ENCODE assay signal across 1 cellular context in the genomic region with DNA sequence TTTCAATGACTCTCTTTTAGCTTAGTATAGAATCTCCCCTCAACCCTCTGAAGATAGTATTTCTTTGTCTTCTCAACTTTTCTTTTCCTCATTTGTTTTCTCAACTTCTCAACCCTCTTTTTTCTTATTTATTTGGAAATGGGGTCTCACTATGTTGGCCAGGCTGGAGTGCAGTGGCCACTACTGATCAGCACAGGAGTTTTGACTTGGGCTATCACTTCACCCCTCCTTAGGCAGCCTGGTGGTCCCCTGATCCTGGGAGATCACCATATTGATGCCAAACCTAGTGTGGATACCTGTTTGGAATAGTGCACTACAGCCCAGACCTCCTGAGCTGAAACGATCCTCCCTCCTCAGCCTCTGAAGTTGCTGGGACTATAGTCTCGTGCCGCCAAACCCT.
TF ChIP-seq lines count a peak whose summit lies in the region.

No MANE protein-coding gene starts in this region.

TF ChIP-seq in GM12878, 131 proteins besides CTCF, POLR2A, EP300 and RAD21 (continued from another document):
- TF ChIP-seq, protein P1, sequence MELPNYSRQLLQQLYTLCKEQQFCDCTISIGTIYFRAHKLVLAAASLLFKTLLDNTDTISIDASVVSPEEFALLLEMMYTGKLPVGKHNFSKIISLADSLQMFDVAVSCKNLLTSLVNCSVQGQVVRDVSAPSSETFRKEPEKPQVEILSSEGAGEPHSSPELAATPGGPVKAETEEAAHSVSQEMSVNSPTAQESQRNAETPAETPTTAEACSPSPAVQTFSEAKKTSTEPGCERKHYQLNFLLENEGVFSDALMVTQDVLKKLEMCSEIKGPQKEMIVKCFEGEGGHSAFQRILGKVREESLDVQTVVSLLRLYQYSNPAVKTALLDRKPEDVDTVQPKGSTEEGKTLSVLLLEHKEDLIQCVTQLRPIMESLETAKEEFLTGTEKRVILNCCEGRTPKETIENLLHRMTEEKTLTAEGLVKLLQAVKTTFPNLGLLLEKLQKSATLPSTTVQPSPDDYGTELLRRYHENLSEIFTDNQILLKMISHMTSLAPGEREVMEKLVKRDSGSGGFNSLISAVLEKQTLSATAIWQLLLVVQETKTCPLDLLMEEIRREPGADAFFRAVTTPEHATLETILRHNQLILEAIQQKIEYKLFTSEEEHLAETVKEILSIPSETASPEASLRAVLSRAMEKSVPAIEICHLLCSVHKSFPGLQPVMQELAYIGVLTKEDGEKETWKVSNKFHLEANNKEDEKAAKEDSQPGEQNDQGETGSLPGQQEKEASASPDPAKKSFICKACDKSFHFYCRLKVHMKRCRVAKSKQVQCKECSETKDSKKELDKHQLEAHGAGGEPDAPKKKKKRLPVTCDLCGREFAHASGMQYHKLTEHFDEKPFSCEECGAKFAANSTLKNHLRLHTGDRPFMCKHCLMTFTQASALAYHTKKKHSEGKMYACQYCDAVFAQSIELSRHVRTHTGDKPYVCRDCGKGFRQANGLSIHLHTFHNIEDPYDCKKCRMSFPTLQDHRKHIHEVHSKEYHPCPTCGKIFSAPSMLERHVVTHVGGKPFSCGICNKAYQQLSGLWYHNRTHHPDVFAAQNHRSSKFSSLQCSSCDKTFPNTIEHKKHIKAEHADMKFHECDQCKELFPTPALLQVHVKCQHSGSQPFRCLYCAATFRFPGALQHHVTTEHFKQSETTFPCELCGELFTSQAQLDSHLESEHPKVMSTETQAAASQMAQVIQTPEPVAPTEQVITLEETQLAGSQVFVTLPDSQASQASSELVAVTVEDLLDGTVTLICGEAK (IDR thresholded peaks at IDR 0.05; ENCODE audit: borderline replicate concordance): no peak
- TF ChIP-seq, protein P2, sequence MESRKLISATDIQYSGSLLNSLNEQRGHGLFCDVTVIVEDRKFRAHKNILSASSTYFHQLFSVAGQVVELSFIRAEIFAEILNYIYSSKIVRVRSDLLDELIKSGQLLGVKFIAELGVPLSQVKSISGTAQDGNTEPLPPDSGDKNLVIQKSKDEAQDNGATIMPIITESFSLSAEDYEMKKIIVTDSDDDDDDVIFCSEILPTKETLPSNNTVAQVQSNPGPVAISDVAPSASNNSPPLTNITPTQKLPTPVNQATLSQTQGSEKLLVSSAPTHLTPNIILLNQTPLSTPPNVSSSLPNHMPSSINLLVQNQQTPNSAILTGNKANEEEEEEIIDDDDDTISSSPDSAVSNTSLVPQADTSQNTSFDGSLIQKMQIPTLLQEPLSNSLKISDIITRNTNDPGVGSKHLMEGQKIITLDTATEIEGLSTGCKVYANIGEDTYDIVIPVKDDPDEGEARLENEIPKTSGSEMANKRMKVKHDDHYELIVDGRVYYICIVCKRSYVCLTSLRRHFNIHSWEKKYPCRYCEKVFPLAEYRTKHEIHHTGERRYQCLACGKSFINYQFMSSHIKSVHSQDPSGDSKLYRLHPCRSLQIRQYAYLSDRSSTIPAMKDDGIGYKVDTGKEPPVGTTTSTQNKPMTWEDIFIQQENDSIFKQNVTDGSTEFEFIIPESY (IDR thresholded peaks at IDR 0.05): no peak
- no peak for TF ChIP-seq BHLHE40 (IDR thresholded peaks at IDR 0.05; ENCODE audit: borderline replicate concordance in 1 of 2, low read depth in 2 of 2, low read length in 1 of 2)
- TF ChIP-seq POLR2AphosphoS2 (IDR thresholded peaks at IDR 0.05; ENCODE audit: low read depth, low read length): no peak
- no peak for TF ChIP-seq NR2C2 (IDR thresholded peaks at IDR 0.05; ENCODE audit: borderline replicate concordance, control insufficient read depth, insufficient read length, low read depth)
- TF ChIP-seq, protein P3, sequence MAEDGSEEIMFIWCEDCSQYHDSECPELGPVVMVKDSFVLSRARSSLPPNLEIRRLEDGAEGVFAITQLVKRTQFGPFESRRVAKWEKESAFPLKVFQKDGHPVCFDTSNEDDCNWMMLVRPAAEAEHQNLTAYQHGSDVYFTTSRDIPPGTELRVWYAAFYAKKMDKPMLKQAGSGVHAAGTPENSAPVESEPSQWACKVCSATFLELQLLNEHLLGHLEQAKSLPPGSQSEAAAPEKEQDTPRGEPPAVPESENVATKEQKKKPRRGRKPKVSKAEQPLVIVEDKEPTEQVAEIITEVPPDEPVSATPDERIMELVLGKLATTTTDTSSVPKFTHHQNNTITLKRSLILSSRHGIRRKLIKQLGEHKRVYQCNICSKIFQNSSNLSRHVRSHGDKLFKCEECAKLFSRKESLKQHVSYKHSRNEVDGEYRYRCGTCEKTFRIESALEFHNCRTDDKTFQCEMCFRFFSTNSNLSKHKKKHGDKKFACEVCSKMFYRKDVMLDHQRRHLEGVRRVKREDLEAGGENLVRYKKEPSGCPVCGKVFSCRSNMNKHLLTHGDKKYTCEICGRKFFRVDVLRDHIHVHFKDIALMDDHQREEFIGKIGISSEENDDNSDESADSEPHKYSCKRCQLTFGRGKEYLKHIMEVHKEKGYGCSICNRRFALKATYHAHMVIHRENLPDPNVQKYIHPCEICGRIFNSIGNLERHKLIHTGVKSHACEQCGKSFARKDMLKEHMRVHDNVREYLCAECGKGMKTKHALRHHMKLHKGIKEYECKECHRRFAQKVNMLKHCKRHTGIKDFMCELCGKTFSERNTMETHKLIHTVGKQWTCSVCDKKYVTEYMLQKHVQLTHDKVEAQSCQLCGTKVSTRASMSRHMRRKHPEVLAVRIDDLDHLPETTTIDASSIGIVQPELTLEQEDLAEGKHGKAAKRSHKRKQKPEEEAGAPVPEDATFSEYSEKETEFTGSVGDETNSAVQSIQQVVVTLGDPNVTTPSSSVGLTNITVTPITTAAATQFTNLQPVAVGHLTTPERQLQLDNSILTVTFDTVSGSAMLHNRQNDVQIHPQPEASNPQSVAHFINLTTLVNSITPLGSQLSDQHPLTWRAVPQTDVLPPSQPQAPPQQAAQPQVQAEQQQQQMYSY (CRISPR knock-in tag; IDR thresholded peaks at IDR 0.05): no peak
- TF ChIP-seq, protein P4, sequence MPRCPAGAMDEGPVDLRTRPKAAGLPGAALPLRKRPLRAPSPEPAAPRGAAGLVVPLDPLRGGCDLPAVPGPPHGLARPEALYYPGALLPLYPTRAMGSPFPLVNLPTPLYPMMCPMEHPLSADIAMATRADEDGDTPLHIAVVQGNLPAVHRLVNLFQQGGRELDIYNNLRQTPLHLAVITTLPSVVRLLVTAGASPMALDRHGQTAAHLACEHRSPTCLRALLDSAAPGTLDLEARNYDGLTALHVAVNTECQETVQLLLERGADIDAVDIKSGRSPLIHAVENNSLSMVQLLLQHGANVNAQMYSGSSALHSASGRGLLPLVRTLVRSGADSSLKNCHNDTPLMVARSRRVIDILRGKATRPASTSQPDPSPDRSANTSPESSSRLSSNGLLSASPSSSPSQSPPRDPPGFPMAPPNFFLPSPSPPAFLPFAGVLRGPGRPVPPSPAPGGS (IDR thresholded peaks at IDR 0.05; ENCODE audit: borderline replicate concordance, insufficient read depth, low read depth, low read length, poor library complexity, severe bottlenecking): no peak
- TF ChIP-seq CBX3 (IDR thresholded peaks at IDR 0.05; ENCODE audit: borderline replicate concordance, low read depth): no peak
- TF ChIP-seq NKRF (conservative IDR thresholded peaks at IDR 0.05): no peak
- no peak for TF ChIP-seq JUNB (IDR thresholded peaks at IDR 0.05)
